In the genomic region with DNA sequence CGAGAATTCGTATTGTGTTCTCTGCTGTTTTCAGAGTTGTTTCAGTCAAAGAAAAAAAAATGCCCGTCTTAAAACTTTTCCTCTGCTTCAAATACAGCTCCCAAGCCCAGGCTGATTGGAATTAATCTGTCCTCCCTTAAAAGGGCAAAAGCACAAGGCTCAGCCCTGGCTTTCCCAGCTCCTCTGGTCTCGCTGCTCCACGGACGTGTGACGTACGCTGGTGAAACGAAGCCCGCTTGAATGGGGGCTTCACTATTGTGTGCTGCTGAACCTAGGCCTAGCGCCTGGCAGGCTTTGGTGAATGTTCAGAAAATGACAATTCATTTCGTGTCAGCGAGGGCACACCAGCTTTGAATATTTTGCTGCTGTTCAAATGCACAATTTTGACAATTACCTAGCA, we compare ENCODE assay signal across 1 cellular context.
TF ChIP-seq lines count a peak whose summit lies in the region.

No MANE protein-coding gene starts in this region.

TF ChIP-seq in GM23338, 12 proteins besides CTCF, POLR2A, EP300 and RAD21 (continued from another document):
- TF ChIP-seq ZNF462 (CRISPR knock-in tag; IDR thresholded peaks at IDR 0.05), result no peak
- TF ChIP-seq EZH2phosphoT487 (IDR thresholded peaks at IDR 0.05; ENCODE audit: unreplicated experiment), result no peak
